ENCODE assay signal across 17 cellular contexts in genomic region chr6:53436904-53437303, GRCh38.
A peak's percentile ranks its signal among the peaks of the same experiment; 100 is the strongest.
DNase-seq lines count a peak whose midpoint lies in the region; ATAC-seq and TF ChIP-seq lines count a peak whose summit lies in the region.
"Had no signal": no experiment of that assay in that cellular context is flagged by ENCODE, and none has a peak within 500 bp of the region (broad histone marks: within the 10 kb centered on the region; RNA-seq: fewer than 3 reads in every experiment).

No MANE protein-coding gene starts in this region.

- H3K4me3 ChIP-seq in fibroblast of the aortic adventitia (ENCODE audit: low read depth, low read length) (no peak overlapping the region), testis (no peak overlapping the region)
- H3K4me3 ChIP-seq: esophagus squamous epithelium, Peyer's patch, transverse colon had no signal

- ATAC-seq in stimulated activated naive CD8-positive, alpha-beta T cell treated with anti-CD3 and anti-CD28 coated beads, Interleukin-15, amount 100 ng/mL, for 72 hours = peak; percentile 38
- no peak for ATAC-seq in stimulated activated naive CD8-positive, alpha-beta T cell treated with anti-CD3 and anti-CD28 coated beads, Interleukin-15, Interleukin-2, amounts not matched to agents 100 U/mL and 50 U/mL, for 24 hours
- no peak for ATAC-seq in esophagus mucosa

- no peaks in the 10 kb centered on the region for H3K9me3 Mint-ChIP-seq in stimulated activated naive CD8-positive, alpha-beta T cell treated with anti-CD3 and anti-CD28 coated beads, Interleukin-15, amount 100 ng/mL, for 72 hours
- H3K9me3 Mint-ChIP-seq: activated naive CD4-positive, alpha-beta T cell treated with anti-CD3 and anti-CD28 coated beads, Interleukin-2, amount 50 U/mL, for 72 hours; natural killer cell treated with Interleukin-12 subunit alpha and Interleukin-12 subunit beta and Interleukin-15 and Interleukin-18, amount 100 ng/mL, for 72 hours had no signal

- H3K27ac Mint-ChIP-seq in stimulated activated naive CD8-positive, alpha-beta T cell treated with anti-CD3 and anti-CD28 coated beads, Interleukin-15, amount 100 ng/mL, for 72 hours = no peak overlapping the region
- H3K27ac Mint-ChIP-seq: activated naive CD4-positive, alpha-beta T cell treated with anti-CD3 and anti-CD28 coated beads, Interleukin-2, amount 50 U/mL, for 72 hours had no signal

- peaks cover 26% of the 10 kb centered on the region for H3K4me1 ChIP-seq in testis
- H3K4me1 ChIP-seq: Peyer's patch had no signal

- H3K27me3 Mint-ChIP-seq in stimulated activated naive CD8-positive, alpha-beta T cell treated with anti-CD3 and anti-CD28 coated beads, Interleukin-15, amount 100 ng/mL, for 72 hours = no peaks in the 10 kb centered on the region

- DNase-seq in stimulated activated naive CD8-positive, alpha-beta T cell treated with anti-CD3 and anti-CD28 coated beads, Interleukin-15, amount 100 ng/mL, for 72 hours = no peak
- no peak for DNase-seq in stimulated activated naive CD8-positive, alpha-beta T cell treated with anti-CD3 and anti-CD28 coated beads, Interleukin-15, Interleukin-2, amounts not matched to agents 100 U/mL and 50 U/mL, for 24 hours
- peak; percentile 88 for DNase-seq in amniotic epithelial cell (ENCODE audit: low read depth)
- peak; percentile 18 for DNase-seq in fibroblast of the aortic adventitia (ENCODE audit: low read depth)
- peak; percentile 39 for DNase-seq in testis
- DNase-seq in amniotic stem cell (lab: John Stamatoyannopoulos, UW) = no peak
- no peak for DNase-seq in NCI-H1417 treated with DMSO at 0.1 percent for 48 hours (lab: John Stamatoyannopoulos, UW)
- DNase-seq: activated CD8-positive, alpha-beta memory T cell treated with anti-CD3 and anti-CD28 coated beads, Interleukin-2, amount 50 U/mL, for 48 hours; cortex of kidney; esophagus squamous epithelium; NCI-H187; NCI-H524 treated with DMSO at 0.1 percent for 48 hours; transverse colon had no signal

- H3K4me1 Mint-ChIP-seq in stimulated activated naive CD8-positive, alpha-beta T cell treated with anti-CD3 and anti-CD28 coated beads, Interleukin-15, amount 100 ng/mL, for 72 hours = peaks cover 26% of the 10 kb centered on the region

- H3K27me3 ChIP-seq in testis = no peaks in the 10 kb centered on the region
- H3K27me3 ChIP-seq: Peyer's patch, transverse colon had no signal

- H3K4me3 Mint-ChIP-seq in stimulated activated naive CD8-positive, alpha-beta T cell treated with anti-CD3 and anti-CD28 coated beads, Interleukin-15, amount 100 ng/mL, for 72 hours = no peak overlapping the region
- H3K4me3 Mint-ChIP-seq: natural killer cell treated with Interleukin-12 subunit alpha and Interleukin-12 subunit beta and Interleukin-15 and Interleukin-18, amount 100 ng/mL, for 72 hours had no signal

- H3K9me3 ChIP-seq in testis = no peaks in the 10 kb centered on the region
- H3K9me3 ChIP-seq: esophagus squamous epithelium, Peyer's patch, transverse colon had no signal

- peak overlapping the region; percentile 54 to 77 for H3K27ac ChIP-seq in testis
- H3K27ac ChIP-seq: esophagus squamous epithelium, Peyer's patch, transverse colon had no signal

- intact Hi-C loops in testis (cut with DNase I; ENCODE audit: low total_unique reads) = no loop called here

- TF ChIP-seq CTCF in fibroblast of the aortic adventitia (IDR thresholded peaks at IDR 0.05; ENCODE audit: insufficient read depth, low read length) (no peak), testis (IDR thresholded peaks at IDR 0.05) (no peak)

- TF ChIP-seq POLR2A in testis (IDR thresholded peaks at IDR 0.05) = no peak

- no peaks in the 10 kb centered on the region for H3K36me3 ChIP-seq in testis (ENCODE audit: low read depth, missing control alignments)
- H3K36me3 ChIP-seq: esophagus squamous epithelium, Peyer's patch, transverse colon had no signal

- 29 to 46% methylated on average over 2 of the region's 2 CpGs for WGBS in testis, 2 donors

Comparison
In these comparisons a context has a peak if more than half of its experiments do, and no peak if none do; other contexts are left out.
1. DNase-seq: peak in amniotic epithelial cell (single experiment), fibroblast of the aortic adventitia (single experiment) and testis (single experiment); none in stimulated activated naive CD8-positive, alpha-beta T cell treated with anti-CD3 and anti-CD28 coated beads, Interleukin-15, amount 100 ng/mL, for 72 hours (0 of 2), stimulated activated naive CD8-positive, alpha-beta T cell treated with anti-CD3 and anti-CD28 coated beads, Interleukin-15, Interleukin-2, amounts not matched to agents 100 U/mL and 50 U/mL, for 24 hours (single experiment), amniotic stem cell (single experiment) and NCI-H1417 treated with DMSO at 0.1 percent for 48 hours (single experiment).